8 cellular contexts compared by ENCODE assay signal in the genomic region with DNA sequence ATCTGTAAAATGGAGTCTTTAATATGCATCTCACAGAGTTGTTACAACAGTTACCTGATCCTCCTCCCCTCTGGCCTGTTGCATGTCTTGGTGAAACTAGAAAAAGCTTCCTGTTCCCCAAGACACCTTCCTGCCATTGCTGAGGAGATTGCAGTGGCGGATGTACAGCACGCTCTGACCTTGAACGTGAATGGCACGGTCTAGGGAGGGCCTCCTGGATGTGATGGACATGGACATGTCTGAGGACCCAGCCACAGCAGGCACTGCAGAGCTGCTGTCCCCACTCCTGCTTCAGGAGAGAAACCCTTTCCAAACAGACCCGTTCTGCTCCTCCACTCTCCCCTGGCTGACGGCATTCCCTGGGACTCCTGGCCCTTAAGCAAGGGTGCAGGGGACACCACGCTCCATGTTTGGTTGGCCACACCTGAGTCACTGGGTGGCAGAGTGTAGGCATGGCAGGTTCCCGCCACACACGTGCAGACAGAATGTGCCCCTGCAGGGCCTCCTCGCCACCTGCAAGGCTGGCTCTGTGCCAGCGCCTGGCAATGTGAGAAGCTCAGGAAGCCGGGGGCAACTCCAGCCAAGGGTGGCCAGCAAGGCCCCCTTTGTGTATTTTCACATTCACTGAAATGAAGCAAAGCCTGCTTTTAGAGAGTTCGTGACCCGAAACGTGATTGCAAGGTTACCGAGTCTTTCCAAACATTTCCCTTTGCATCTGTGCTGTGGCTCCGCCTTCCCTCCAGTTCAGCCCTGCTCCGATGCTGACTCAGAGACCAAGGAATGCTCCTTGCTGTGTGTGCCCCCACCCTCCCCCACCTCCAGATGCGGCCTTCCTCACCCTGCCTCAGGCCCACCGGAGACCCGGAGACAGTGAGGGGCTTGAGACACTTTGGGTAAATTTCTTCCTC. TPM values are rescaled to one million over a fixed set of nuclear protein-coding genes. Genes with fewer than 3 reads are reported as not detected.
A peak's percentile ranks its signal among the peaks of the same experiment; 100 is the strongest.
DNase-seq lines count a peak whose midpoint lies in the region; ATAC-seq, FAIRE-seq and TF ChIP-seq lines count a peak whose summit lies in the region.

No MANE protein-coding gene starts in this region.

- H3K27ac ChIP-seq in liver (ENCODE audit: low read depth in 1 of 2, low read length in 2 of 2), result no peak overlapping the region

- DNase-seq in Daoy (ENCODE audit: low read depth) (peak; percentile 85), NCI-H2081 treated with DMSO at 0.1 percent for 48 hours (lab: John Stamatoyannopoulos, UW) (peak; percentile 38), cardiac fibroblast (ENCODE audit: low read depth in 2 of 2) (peak; percentile 81 to 83), GM19239 (ENCODE audit: insufficient read length, low spot score) (no peak), Kasumi-1 (lab: John Stamatoyannopoulos, UW) (no peak)

- no peaks in the 10 kb centered on the region for H3K27me3 ChIP-seq in liver (ENCODE audit: control insufficient read depth in 4 of 4, insufficient read depth in 4 of 4, low read length in 3 of 4)

- peaks cover 0 to 7% (median 0%) of the 10 kb centered on the region in 4 donors for H3K9me3 ChIP-seq in liver (ENCODE audit: control insufficient read depth in 4 of 4, low read length in 3 of 4)

- no peaks in the 10 kb centered on the region for H3K36me3 ChIP-seq in liver (ENCODE audit: control insufficient read depth in 4 of 4, insufficient read depth in 3 of 4, low read depth in 1 of 4, low read length in 3 of 4)

- TF ChIP-seq CTCF in cardiac fibroblast (IDR thresholded peaks at IDR 0.05; ENCODE audit: low read depth, low read length) (no peak), liver (IDR thresholded peaks at IDR 0.05; ENCODE audit: low read depth, low read length, missing input control) (no peak)

- H3K4me3 ChIP-seq in cardiac fibroblast (replicated peaks in 1 of 2; ENCODE audit: low read depth in 2 of 2, low read length in 2 of 2) (no peak overlapping the region), liver (ENCODE audit: low read depth in 1 of 3, low read length in 3 of 3) (no peak overlapping the region)

- FAIRE-seq in GM19239 (lab: Jason Lieb, UNC), result no peak

- no peak for ATAC-seq in GM18858 (IDR thresholded peaks at IDR 0.05; ENCODE audit: unreplicated experiment)
- ATAC-seq in HG02588 (IDR thresholded peaks at IDR 0.05; ENCODE audit: unreplicated experiment), result no peak

- H3K9ac ChIP-seq in liver (ENCODE audit: low read depth in 1 of 2, low read length in 2 of 2), result no peak overlapping the region

- no peak for TF ChIP-seq RAD21 in liver (IDR thresholded peaks at IDR 0.05)

- H3K4me1 ChIP-seq in liver (ENCODE audit: control insufficient read depth in 4 of 4, insufficient read depth in 4 of 4, low read length in 3 of 4), result peaks cover 0 to 4% (median 0%) of the 10 kb centered on the region in 4 donors

- WGBS in liver, result 42% methylated on average over 21 of the region's 21 CpGs

TF ChIP-seq in liver, 16 proteins besides CTCF, POLR2A, EP300 and RAD21:
- TF ChIP-seq RXRA (IDR thresholded peaks at IDR 0.05) (peak in 1 of 2 donors; percentile 21), EGR1 (IDR thresholded peaks at IDR 0.05; ENCODE audit: low read depth in 2 of 2) (no peak), NR2F2 (IDR thresholded peaks at IDR 0.05) (peak; percentile 11)

RNA-seq across cellular contexts. Expression of gene HTRA3, which starts 46.0 kb away (rescaled TPM):
- total RNA-seq in Daoy (2014; rRNA removed; shearing (Covaris generic)), result 0.11 and 0.27 TPM in 2 replicates
- total RNA-seq in liver, result 1 to 10 TPM; 1.0 to 1.2 TPM
- 1 to 10 TPM in 1 of 2 donors, under 1 TPM in 1; 0.36 to 1.1 TPM for polyA plus RNA-seq in liver

Comparison
In these comparisons a context has a peak if more than half of its experiments do, and no peak if none do; other contexts are left out.
1. DNase-seq: peak in Daoy (single experiment), NCI-H2081 treated with DMSO at 0.1 percent for 48 hours (single experiment) and cardiac fibroblast (2 of 2); none in GM19239 (single experiment) and Kasumi-1 (0 of 2).